In the genomic region with DNA sequence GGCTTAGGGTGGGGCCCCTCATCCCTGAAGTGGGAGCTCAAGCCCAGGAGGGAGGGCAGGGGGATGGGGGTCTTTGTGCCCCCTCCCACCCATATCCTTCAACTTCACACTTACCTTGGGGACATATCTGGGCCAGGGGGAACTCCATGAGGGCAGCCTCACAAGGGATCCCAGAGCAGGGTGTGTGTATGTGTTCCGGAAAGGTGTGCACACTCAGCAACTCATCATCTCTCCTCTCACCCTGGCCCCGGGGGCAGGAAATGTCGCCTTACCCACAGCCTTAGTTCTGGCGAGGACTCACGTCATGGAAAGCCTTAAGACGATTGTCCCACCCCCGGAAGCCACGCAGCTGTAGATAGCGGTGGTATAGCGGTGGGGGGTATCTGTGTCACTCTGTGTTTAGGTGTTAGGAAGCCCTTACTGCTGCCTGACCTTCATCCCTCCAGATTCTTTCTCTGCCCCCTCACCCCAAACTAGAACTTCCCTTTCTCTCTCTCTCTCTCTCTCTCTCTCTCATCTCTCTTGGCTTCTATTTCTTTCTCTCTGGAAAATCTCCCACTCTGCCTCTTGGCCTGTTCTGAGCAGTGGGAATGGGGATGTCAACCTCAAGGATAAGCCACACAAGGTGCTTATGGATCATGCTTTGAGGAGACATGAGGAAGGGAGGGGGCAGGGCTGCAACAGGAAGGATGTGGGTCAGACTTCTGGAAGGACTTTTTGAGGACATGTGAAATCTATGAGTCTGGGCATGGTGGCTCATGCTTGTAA, we compare ENCODE assay signal across 8 cellular contexts. TPM values are rescaled to one million over a fixed set of nuclear protein-coding genes. Genes with fewer than 3 reads are reported as not detected.
A peak's percentile ranks its signal among the peaks of the same experiment; 100 is the strongest.
DNase-seq lines count a peak whose midpoint lies in the region; TF ChIP-seq lines count a peak whose summit lies in the region.

Gene SH2D2A, minus strand, starts transcription at position 288 of the 768 bp plus-strand sequence. Its CDS starts 140 bp downstream, at position 148.

- CTCF ChIA-PET in HEK293 (lab: Yijun Ruan, JAX): interaction anchor here (1.0 to 1.5 kb wide), 3 partner anchors 22 to 44 kb away, joined by 3 to 9 read pairs (median 4); partner anchors contain the start of gene NTRK1

- H3K4me3 ChIP-seq in HEK293 (ENCODE audit: low read depth, low read length) (no peak within 1 kb of the TSS), Peyer's patch (peak within 1 kb of the TSS; percentile 27 to 44 (median 38)), BE2C (ENCODE audit: low read depth, low read length) (no peak within 1 kb of the TSS)

- intact Hi-C loops in head of caudate nucleus (cut with DNase I): no loop called here

- no peak for TF ChIP-seq CTCF in HEK293 (tag by site-specific recombination; IDR thresholded peaks at IDR 0.05)
- no peak for TF ChIP-seq CTCF in Peyer's patch (IDR thresholded peaks at IDR 0.05)
- TF ChIP-seq CTCF in BE2C (IDR thresholded peaks at IDR 0.05; ENCODE audit: low read depth, low read length): no peak

- peak; percentile 51 to 64 for TF ChIP-seq POLR2A in Peyer's patch (IDR thresholded peaks at IDR 0.05)

- no peaks in the 10 kb centered on the region for H3K9me3 ChIP-seq in HEK293 (ENCODE audit: control insufficient read depth, insufficient read depth, low read depth, low read length)
- H3K9me3 ChIP-seq in Peyer's patch: no peaks in the 10 kb centered on the region
- H3K9me3 ChIP-seq in BE2C: no peaks in the 10 kb centered on the region

- DNase-seq in EH (ENCODE audit: low read depth) (peak; percentile 42), Peyer's patch (peak in 2 of 3 donors; percentile 88 to 94), head of caudate nucleus (no peak), BE2C (no peak)
- DNase-seq in activated T-helper 9 cell treated with anti-CD3 and anti-CD28 coated beads, Interleukin-2, amount 50 U/mL, for 16 hours (ENCODE audit: low read depth): peak; percentile 90
- peak; percentile 73 for DNase-seq in stimulated activated CD8-positive, alpha-beta memory T cell treated with anti-CD3 and anti-CD28 coated beads, Interleukin-15, amount 100 ng/mL, for 24 hours (ENCODE audit: low read depth)

- no peaks in the 10 kb centered on the region for H3K36me3 ChIP-seq in HEK293 (ENCODE audit: control insufficient read depth in 2 of 2, insufficient read depth in 1 of 2, low read length in 2 of 2)
- H3K36me3 ChIP-seq in Peyer's patch: no peaks in the 10 kb centered on the region
- H3K36me3 ChIP-seq in BE2C: no peaks in the 10 kb centered on the region

- H3K27ac ChIP-seq in HEK293 (ENCODE audit: extremely low read depth, low read depth, low read length) (no peak within 1 kb of the TSS), Peyer's patch (peak within 1 kb of the TSS; percentile 73 to 93 (median 84)), layer of hippocampus (ENCODE audit: low read depth, low read length) (peak within 1 kb of the TSS; percentile 53)

- H3K4me1 ChIP-seq in HEK293 (ENCODE audit: control insufficient read depth, insufficient read depth, low read length) (no peaks in the 10 kb centered on the region), Peyer's patch (peaks cover 0 to 23% (median 3%) of the 10 kb centered on the region in 4 donors), BE2C (peaks cover 10% of the 10 kb centered on the region)

- no peaks in the 10 kb centered on the region for H3K27me3 ChIP-seq in Peyer's patch
- no peaks in the 10 kb centered on the region for H3K27me3 ChIP-seq in layer of hippocampus (ENCODE audit: control insufficient read depth, insufficient read depth, low read length)
- H3K27me3 ChIP-seq in BE2C: no peaks in the 10 kb centered on the region

- POLR2A ChIA-PET in HEK293 (lab: Yijun Ruan, JAX): no interaction called here

TF ChIP-seq in HEK293, 187 proteins besides CTCF, POLR2A, EP300 and RAD21:
- TF ChIP-seq, protein P1, sequence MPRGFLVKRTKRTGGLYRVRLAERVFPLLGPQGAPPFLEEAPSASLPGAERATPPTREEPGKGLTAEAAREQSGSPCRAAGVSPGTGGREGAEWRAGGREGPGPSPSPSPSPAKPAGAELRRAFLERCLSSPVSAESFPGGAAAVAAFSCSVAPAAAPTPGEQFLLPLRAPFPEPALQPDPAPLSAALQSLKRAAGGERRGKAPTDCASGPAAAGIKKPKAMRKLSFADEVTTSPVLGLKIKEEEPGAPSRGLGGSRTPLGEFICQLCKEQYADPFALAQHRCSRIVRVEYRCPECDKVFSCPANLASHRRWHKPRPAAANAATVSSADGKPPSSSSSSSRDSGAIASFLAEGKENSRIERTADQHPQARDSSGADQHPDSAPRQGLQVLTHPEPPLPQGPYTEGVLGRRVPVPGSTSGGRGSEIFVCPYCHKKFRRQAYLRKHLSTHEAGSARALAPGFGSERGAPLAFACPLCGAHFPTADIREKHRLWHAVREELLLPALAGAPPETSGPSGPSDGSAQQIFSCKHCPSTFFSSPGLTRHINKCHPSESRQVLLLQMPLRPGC (tag by site-specific recombination; IDR thresholded peaks at IDR 0.05): no peak
- TF ChIP-seq ZNF48 (tag by site-specific recombination; IDR thresholded peaks at IDR 0.05) (no peak), ZBTB1 (tag by site-specific recombination; IDR thresholded peaks at IDR 0.05) (no peak), ZNF2 (tag by site-specific recombination; IDR thresholded peaks at IDR 0.05) (no peak), ZNF501 (tag by site-specific recombination; IDR thresholded peaks at IDR 0.05) (no peak), ZIC2 (tag by site-specific recombination; IDR thresholded peaks at IDR 0.05) (peak; percentile 27; the same call in 1 of the 2 replicates), ZBTB21 (tag by site-specific recombination; IDR thresholded peaks at IDR 0.05) (peak; percentile 81), ZNF664 (tag by site-specific recombination; IDR thresholded peaks at IDR 0.05) (no peak), ZFHX2 (tag by site-specific recombination; conservative IDR thresholded peaks at IDR 0.05) (peak; percentile 29; the same call in 1 of the 2 replicates), ZNF585B (tag by site-specific recombination; IDR thresholded peaks at IDR 0.05) (no peak), ZNF596 (tag by site-specific recombination; IDR thresholded peaks at IDR 0.05) (peak; percentile 84), YY1 (tag by site-specific recombination; IDR thresholded peaks at IDR 0.05) (no peak), ZNF600 (tag by site-specific recombination; IDR thresholded peaks at IDR 0.05) (peak; percentile 79), GLIS2 (tag by site-specific recombination; IDR thresholded peaks at IDR 0.05) (0 out of 2 replicates have a peak, but pooled peaks have one; percentile 25), GLIS1 (tag by site-specific recombination; IDR thresholded peaks at IDR 0.05) (peak; percentile 76), ZNF10 (tag by site-specific recombination; IDR thresholded peaks at IDR 0.05) (no peak), EGR2 (tag by site-specific recombination; IDR thresholded peaks at IDR 0.05; ENCODE audit: low read depth) (peak; percentile 41; the same call in 1 of the 2 replicates), ZSCAN23 (tag by site-specific recombination; IDR thresholded peaks at IDR 0.05) (no peak), ZNF629 (tag by site-specific recombination; IDR thresholded peaks at IDR 0.05) (peak; percentile 92), ZNF398 (tag by site-specific recombination; IDR thresholded peaks at IDR 0.05) (0 out of 2 replicates have a peak, but pooled peaks have one; percentile 28), ZBTB17 (tag by site-specific recombination; IDR thresholded peaks at IDR 0.05) (0 out of 2 replicates have a peak, but pooled peaks have one; percentile 29), SP2 (tag by site-specific recombination; IDR thresholded peaks at IDR 0.05) (peak; percentile 26; the same call in 1 of the 2 replicates), PRDM1 (tag by site-specific recombination; IDR thresholded peaks at IDR 0.05) (0 out of 2 replicates have a peak, but pooled peaks have one; percentile 57), ZNF366 (tag by site-specific recombination; conservative IDR thresholded peaks at IDR 0.05) (peak; percentile 54)

RNA-seq across cellular contexts. Expression of gene SH2D2A, which starts in this region (rescaled TPM):
- total RNA-seq in Peyer's patch: 10 to 100 TPM in 1 of 4 donors, 1 to 10 TPM in 2, not detected in 1; 2.7 to 13.5 (median 6.5) TPM
- polyA plus RNA-seq in BE2C (2012; ENCODE audit: insufficient read depth, insufficient read length, low read depth): not detected

Comparison
In these comparisons a context has a peak if more than half of its experiments do, and no peak if none do; other contexts are left out.
1. DNase-seq: peak in EH (single experiment), Peyer's patch (2 of 3), activated T-helper 9 cell treated with anti-CD3 and anti-CD28 coated beads, Interleukin-2, amount 50 U/mL, for 16 hours (single experiment) and stimulated activated CD8-positive, alpha-beta memory T cell treated with anti-CD3 and anti-CD28 coated beads, Interleukin-15, amount 100 ng/mL, for 24 hours (single experiment); none in head of caudate nucleus (0 of 42) and BE2C (single experiment).
2. H3K4me3 ChIP-seq: peak in Peyer's patch (4 of 4); none in HEK293 (single experiment) and BE2C (single experiment).